ENCODE assay signal across 8 cellular contexts in the genomic region with DNA sequence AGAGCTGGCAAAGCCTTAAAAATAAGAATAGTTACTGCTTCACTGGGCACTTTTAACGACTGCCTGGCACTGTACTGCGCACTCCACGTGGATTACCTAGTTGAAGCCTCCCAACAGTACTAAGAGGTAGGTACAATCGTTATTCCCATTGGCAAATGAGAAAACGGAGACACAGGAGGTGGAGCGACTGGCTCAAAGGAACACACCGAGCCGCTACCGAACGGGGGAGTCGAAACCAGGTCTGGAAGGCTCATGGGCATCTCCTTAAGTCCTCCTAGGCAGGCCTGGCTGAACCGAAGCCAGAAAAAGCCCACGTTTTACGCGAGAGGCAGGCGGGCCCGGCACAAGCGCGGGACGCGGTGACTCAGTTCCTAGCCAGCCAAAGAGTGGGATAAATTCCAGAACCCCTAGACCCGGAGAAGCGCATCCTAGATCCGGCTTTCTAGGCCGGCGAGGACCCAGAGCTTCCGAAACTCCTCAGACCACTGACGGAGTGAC. TPM values are rescaled to one million over a fixed set of nuclear protein-coding genes. Genes with fewer than 3 reads are reported as not detected.
DNase-seq lines count a peak whose midpoint lies in the region; ATAC-seq and TF ChIP-seq lines count a peak whose summit lies in the region.

No MANE protein-coding gene starts in this region.

- H3K36me3 Mint-ChIP-seq in CD8-positive, alpha-beta memory T cell = peaks cover 5 to 66% (median 10%) of the 10 kb centered on the region in 3 donors
- peaks cover 53% of the 10 kb centered on the region for H3K36me3 Mint-ChIP-seq in activated naive CD8-positive, alpha-beta T cell treated with anti-CD3 and anti-CD28 coated beads, Interleukin-2, amount 50 U/mL, for 24 hours (ENCODE audit: low read depth)

- no peak for TF ChIP-seq CTCF in heart left ventricle (IDR thresholded peaks at IDR 0.05)
- no peak for TF ChIP-seq CTCF in parathyroid adenoma (IDR thresholded peaks at IDR 0.05)

- H2AFZ ChIP-seq in GM23248 = peak overlapping the region; percentile 64
- H2AFZ ChIP-seq in parathyroid adenoma = peak overlapping the region; percentile 83

- peak overlapping the region; percentile 93 for H3K27ac ChIP-seq in CD8-positive, alpha-beta memory T cell (ENCODE audit: low read depth, low read length)
- peak overlapping the region; percentile 96 for H3K27ac ChIP-seq in GM23248
- H3K27ac ChIP-seq in heart left ventricle = peak overlapping the region; percentile 93 to 99 (median 98)
- H3K27ac ChIP-seq in parathyroid adenoma = peak overlapping the region; percentile 95

- peak in 3 of 5 donors; percentile 14 to 57 (median 30) for DNase-seq in CD8-positive, alpha-beta memory T cell
- peak; percentile 97 for DNase-seq in GM23248
- DNase-seq in OCI-M1 (lab: John Stamatoyannopoulos, UW) = peak; percentile 71
- peak; percentile 41 for DNase-seq in activated naive CD8-positive, alpha-beta T cell treated with anti-CD3 and anti-CD28 coated beads, Interleukin-2, amount 50 U/mL, for 24 hours
- DNase-seq in heart left ventricle = peak in 4 of 5 donors; percentile 45 to 74 (median 56)
- DNase-seq in iPS-NIHi11 (ENCODE audit: low spot score) = no peak

- H3K36me3 ChIP-seq in CD8-positive, alpha-beta memory T cell (ENCODE audit: insufficient read depth, low read length) = peaks cover 35% of the 10 kb centered on the region
- H3K36me3 ChIP-seq in GM23248 (ENCODE audit: low read depth) (peaks cover 29% of the 10 kb centered on the region), heart left ventricle (peaks cover 0 to 56% (median 47%) of the 10 kb centered on the region in 9 donors), parathyroid adenoma (ENCODE audit: control insufficient read depth, insufficient read depth, low read length) (no peaks in the 10 kb centered on the region)

- CTCF ChIA-PET in CD8-positive, alpha-beta memory T cell (lab: Charles Lee) = interaction anchor here (1.1 to 1.9 kb wide), 9 partner anchors 9 to 210 kb away, joined by 3 to 9 read pairs (median 5); partner anchors contain the start of gene ZKSCAN5

- H3K4me3 Mint-ChIP-seq in CD8-positive, alpha-beta memory T cell = peak overlapping the region; percentile 89 to 99 (median 95)
- H3K4me3 Mint-ChIP-seq in activated naive CD8-positive, alpha-beta T cell treated with anti-CD3 and anti-CD28 coated beads, Interleukin-2, amount 50 U/mL, for 24 hours = peak overlapping the region; percentile 96

- H3K4me1 ChIP-seq in CD8-positive, alpha-beta memory T cell (ENCODE audit: insufficient read depth, low read length) = peaks cover 40% of the 10 kb centered on the region
- H3K4me1 ChIP-seq in GM23248 (ENCODE audit: insufficient read depth) (peaks cover 31% of the 10 kb centered on the region), heart left ventricle (peaks cover 13 to 51% (median 42%) of the 10 kb centered on the region in 12 donors), parathyroid adenoma (peaks cover 7% of the 10 kb centered on the region)

- no peaks in the 10 kb centered on the region for H3K27me3 Mint-ChIP-seq in CD8-positive, alpha-beta memory T cell
- H3K27me3 Mint-ChIP-seq in activated naive CD8-positive, alpha-beta T cell treated with anti-CD3 and anti-CD28 coated beads, Interleukin-2, amount 50 U/mL, for 24 hours = no peaks in the 10 kb centered on the region

- H3K9me3 Mint-ChIP-seq in CD8-positive, alpha-beta memory T cell = no peaks in the 10 kb centered on the region
- H3K9me3 Mint-ChIP-seq in activated naive CD8-positive, alpha-beta T cell treated with anti-CD3 and anti-CD28 coated beads, Interleukin-2, amount 50 U/mL, for 24 hours = no peaks in the 10 kb centered on the region

- no peak for TF ChIP-seq POLR2A in heart left ventricle (IDR thresholded peaks at IDR 0.05)

- WGBS in GM23248 (ENCODE audit: low coverage in 1 of 2, low lambda C conversion rate in 2 of 2, missing lambda C conversion rate in 2 of 2), 2 experiments = 1% methylated on average over 26 to 28 of the region's 28 CpGs
- 0 to 1% (median 0%) methylated on average over 8 to 28 of the region's 28 CpGs for WGBS in heart left ventricle, 4 donors

- peak overlapping the region; percentile 91 to 100 (median 98) for H3K27ac Mint-ChIP-seq in CD8-positive, alpha-beta memory T cell
- H3K27ac Mint-ChIP-seq in activated naive CD8-positive, alpha-beta T cell treated with anti-CD3 and anti-CD28 coated beads, Interleukin-2, amount 50 U/mL, for 24 hours = peak overlapping the region; percentile 94

- POLR2A ChIA-PET in CD8-positive, alpha-beta memory T cell (lab: Charles Lee) = interaction anchor here (1.2 to 5.4 kb wide), 9 partner anchors 8 to 151 kb away, joined by 4 to 45 read pairs (median 10); partner anchors contain the start of genes ARPC1B, ATP5MF, CPSF4 and PTCD1

- H3K9me3 ChIP-seq in CD8-positive, alpha-beta memory T cell (ENCODE audit: low read length) = no peaks in the 10 kb centered on the region
- no peaks in the 10 kb centered on the region for H3K9me3 ChIP-seq in GM23248 (ENCODE audit: low read depth)
- no peaks in the 10 kb centered on the region for H3K9me3 ChIP-seq in heart left ventricle
- no peaks in the 10 kb centered on the region for H3K9me3 ChIP-seq in parathyroid adenoma (ENCODE audit: control insufficient read depth, low read length)

- peak overlapping the region; percentile 100 for H3K4me2 ChIP-seq in GM23248 (ENCODE audit: unreplicated experiment)
- H3K4me2 ChIP-seq in parathyroid adenoma (ENCODE audit: low read length) = peak overlapping the region; percentile 76

- H3K27me3 ChIP-seq in CD8-positive, alpha-beta memory T cell (ENCODE audit: insufficient read depth, low read length, poor library complexity, severe bottlenecking) = no peaks in the 10 kb centered on the region
- H3K27me3 ChIP-seq in GM23248 (replicated peaks; ENCODE audit: insufficient read depth) (no peaks in the 10 kb centered on the region), heart left ventricle (no peaks in the 10 kb centered on the region), parathyroid adenoma (ENCODE audit: control insufficient read depth, insufficient read depth, low read length) (no peaks in the 10 kb centered on the region)

- H3K4me3 ChIP-seq in CD8-positive, alpha-beta memory T cell (ENCODE audit: low read length) = peak overlapping the region; percentile 80
- H3K4me3 ChIP-seq in GM23248 (peak overlapping the region; percentile 100), heart left ventricle (peak overlapping the region; percentile 68 to 100 (median 96)), parathyroid adenoma (ENCODE audit: low read depth, low read length) (peak overlapping the region; percentile 99)

- H3K4me1 Mint-ChIP-seq in CD8-positive, alpha-beta memory T cell = peaks cover 53 to 72% (median 55%) of the 10 kb centered on the region in 3 donors
- H3K4me1 Mint-ChIP-seq in activated naive CD8-positive, alpha-beta T cell treated with anti-CD3 and anti-CD28 coated beads, Interleukin-2, amount 50 U/mL, for 24 hours = peaks cover 49% of the 10 kb centered on the region

- ATAC-seq in activated naive CD8-positive, alpha-beta T cell treated with anti-CD3 and anti-CD28 coated beads, Interleukin-2, amount 50 U/mL, for 24 hours = peak; percentile 27
- peak in 3 of 4 donors; percentile 21 to 63 (median 38) for ATAC-seq in heart left ventricle
- no peak for ATAC-seq in HG03378 (IDR thresholded peaks at IDR 0.05; ENCODE audit: unreplicated experiment)

- 0 out of 2 replicates have a peak, but pooled peaks cover 9% of the 10 kb centered on the region for H4K20me1 ChIP-seq in GM23248 (ENCODE audit: insufficient read depth)

- H3K9ac ChIP-seq in GM23248 = peak overlapping the region; percentile 98
- H3K9ac ChIP-seq in parathyroid adenoma = peak overlapping the region; percentile 79

- peaks cover 27% of the 10 kb centered on the region for H3F3A ChIP-seq in GM23248 (ENCODE audit: insufficient read depth)

- H3K9me2 ChIP-seq in GM23248 (ENCODE audit: insufficient read depth) = no peaks in the 10 kb centered on the region

- peaks cover 95% of the 10 kb centered on the region for H3K79me2 ChIP-seq in GM23248 (ENCODE audit: insufficient read depth)
- peaks cover 37% of the 10 kb centered on the region for H3K79me2 ChIP-seq in parathyroid adenoma

- intact Hi-C loops in heart left ventricle (cut with DNase I) = loop anchor here in 8 of 10 donors (1.0 to 5.0 kb wide), 6 partner anchors 15 to 1006 kb away; partner anchors contain the start of genes ARPC1B (in 4 of the 8) and BAIAP2L1 (in 1 of the 8)

- in situ Hi-C loops in GM23248 (cut with MboI) = no loop called here

RNA-seq across cellular contexts. Expression of gene PDAP1, which starts 0.5 kb away (rescaled TPM):
- 100 to 1,000 TPM; 198 to 210 TPM for total RNA-seq in CD8-positive, alpha-beta memory T cell
- polyA plus RNA-seq in CD8-positive, alpha-beta memory T cell = 32.8 TPM
- total RNA-seq in GM23248 (2014; rRNA removed; shearing (Covaris generic)) = 91.3 and 141 TPM in 2 replicates
- polyA plus RNA-seq in GM23248 (2016; fragmentation: Nextera tagmentation; extraction: Ambion mirVana) (91.0 and 95.5 TPM in 2 replicates), heart left ventricle (100 to 1,000 TPM; 120 to 309 TPM)
- 100 to 1,000 TPM in 4 of 9 donors, 10 to 100 TPM in 5; 88.7 to 128 (median 98.5) TPM for total RNA-seq in heart left ventricle

RNA-seq across cellular contexts. Expression of gene BUD31, which starts 0.9 kb away (rescaled TPM):
- 100 to 1,000 TPM; 185 to 188 TPM for total RNA-seq in CD8-positive, alpha-beta memory T cell
- 176 TPM for polyA plus RNA-seq in CD8-positive, alpha-beta memory T cell
- 71.8 and 79.4 TPM in 2 replicates for total RNA-seq in GM23248 (2014; rRNA removed; shearing (Covaris generic))
- 316 and 318 TPM in 2 replicates for polyA plus RNA-seq in GM23248 (2016; fragmentation: Nextera tagmentation; extraction: Ambion mirVana)
- 10 to 100 TPM; 26.1 to 63.6 (median 38.9) TPM for total RNA-seq in heart left ventricle
- 10 to 100 TPM; 66.7 to 87.8 TPM for polyA plus RNA-seq in heart left ventricle

RNA-seq across cellular contexts. Expression of gene PTCD1, which starts 30.7 kb away (rescaled TPM):
- total RNA-seq in CD8-positive, alpha-beta memory T cell = 10 to 100 TPM in 1 of 2 experiments, 1 to 10 TPM in 1; 8.4 to 11.4 TPM
- 4.5 TPM for polyA plus RNA-seq in CD8-positive, alpha-beta memory T cell
- total RNA-seq in GM23248 (2014; rRNA removed; shearing (Covaris generic)) = 5.2 and 13.7 TPM in 2 replicates
- polyA plus RNA-seq in GM23248 (2016; fragmentation: Nextera tagmentation; extraction: Ambion mirVana) = 2.6 and 2.8 TPM in 2 replicates
- total RNA-seq in heart left ventricle = 1 to 10 TPM; 2.1 to 9.0 (median 3.9) TPM
- 1 to 10 TPM; 3.3 to 3.7 TPM for polyA plus RNA-seq in heart left ventricle

RNA-seq across cellular contexts. Expression of gene CPSF4, which starts 30.8 kb away (rescaled TPM):
- 10 to 100 TPM; 58.7 to 66.6 TPM for total RNA-seq in CD8-positive, alpha-beta memory T cell
- 22.7 TPM for polyA plus RNA-seq in CD8-positive, alpha-beta memory T cell
- total RNA-seq in GM23248 (2014; rRNA removed; shearing (Covaris generic)) = 21.2 and 44.9 TPM in 2 replicates
- polyA plus RNA-seq in GM23248 (2016; fragmentation: Nextera tagmentation; extraction: Ambion mirVana) = 16.4 and 19.5 TPM in 2 replicates
- total RNA-seq in heart left ventricle = 10 to 100 TPM; 12.7 to 24.8 (median 16.4) TPM
- 10 to 100 TPM; 14.1 to 24.3 TPM for polyA plus RNA-seq in heart left ventricle

RNA-seq across cellular contexts. Expression of gene ARPC1B, which starts 33.4 kb away (rescaled TPM):
- total RNA-seq in CD8-positive, alpha-beta memory T cell = 100 to 1,000 TPM; 238 to 258 TPM
- 821 TPM for polyA plus RNA-seq in CD8-positive, alpha-beta memory T cell
- 485 and 630 TPM in 2 replicates for total RNA-seq in GM23248 (2014; rRNA removed; shearing (Covaris generic))
- polyA plus RNA-seq in GM23248 (2016; fragmentation: Nextera tagmentation; extraction: Ambion mirVana) = 599 and 639 TPM in 2 replicates
- total RNA-seq in heart left ventricle = 100 to 1,000 TPM in 2 of 9 donors, 10 to 100 TPM in 7; 17.2 to 142 (median 37.1) TPM
- polyA plus RNA-seq in heart left ventricle = 100 to 1,000 TPM in 1 of 2 donors, 10 to 100 TPM in 1; 32.7 to 136 TPM
